2 cellular contexts compared by ENCODE assay signal in genomic region chr18:62720766-62721613, GRCh38.
TF ChIP-seq lines count a peak whose summit lies in the region.

No MANE protein-coding gene starts in this region.

TF ChIP-seq in A549, 52 proteins besides CTCF, POLR2A, EP300 and RAD21:
- TF ChIP-seq HMGXB4 (CRISPR knock-in tag; IDR thresholded peaks at IDR 0.05; ENCODE audit: borderline replicate concordance) = no peak
- no peak for TF ChIP-seq KDM5A (IDR thresholded peaks at IDR 0.05)
- TF ChIP-seq KDM1A (IDR thresholded peaks at IDR 0.05; ENCODE audit: low read depth) = no peak
- no peak for TF ChIP-seq REST (IDR thresholded peaks at IDR 0.05)
- TF ChIP-seq MAZ (IDR thresholded peaks at IDR 0.05; ENCODE audit: borderline replicate concordance, low read depth, low read length) = no peak
- no peak for TF ChIP-seq CEBPB (IDR thresholded peaks at IDR 0.05)
- no peak for TF ChIP-seq NR3C1 (IDR thresholded peaks at IDR 0.05)
- no peak for TF ChIP-seq GATA3 (IDR thresholded peaks at IDR 0.05; ENCODE audit: borderline replicate concordance)
- TF ChIP-seq SREBF2 (IDR thresholded peaks at IDR 0.05) = no peak
- TF ChIP-seq PBX3 (IDR thresholded peaks at IDR 0.05) = no peak
- no peak for TF ChIP-seq FOXS1 (CRISPR knock-in tag; IDR thresholded peaks at IDR 0.05)

TF ChIP-seq in GM23338, 12 proteins besides CTCF, POLR2A, EP300 and RAD21:
- TF ChIP-seq ZNF462 (CRISPR knock-in tag; IDR thresholded peaks at IDR 0.05) = no peak
- no peak for TF ChIP-seq CREB1 (CRISPR knock-in tag; IDR thresholded peaks at IDR 0.05; ENCODE audit: low read depth)
- no peak for TF ChIP-seq ZNF331 (CRISPR knock-in tag; IDR thresholded peaks at IDR 0.05; ENCODE audit: low read depth)
- TF ChIP-seq ZNF114 (CRISPR knock-in tag; IDR thresholded peaks at IDR 0.05) = no peak
